ENCODE assay signal across 1 cellular context in the genomic region with DNA sequence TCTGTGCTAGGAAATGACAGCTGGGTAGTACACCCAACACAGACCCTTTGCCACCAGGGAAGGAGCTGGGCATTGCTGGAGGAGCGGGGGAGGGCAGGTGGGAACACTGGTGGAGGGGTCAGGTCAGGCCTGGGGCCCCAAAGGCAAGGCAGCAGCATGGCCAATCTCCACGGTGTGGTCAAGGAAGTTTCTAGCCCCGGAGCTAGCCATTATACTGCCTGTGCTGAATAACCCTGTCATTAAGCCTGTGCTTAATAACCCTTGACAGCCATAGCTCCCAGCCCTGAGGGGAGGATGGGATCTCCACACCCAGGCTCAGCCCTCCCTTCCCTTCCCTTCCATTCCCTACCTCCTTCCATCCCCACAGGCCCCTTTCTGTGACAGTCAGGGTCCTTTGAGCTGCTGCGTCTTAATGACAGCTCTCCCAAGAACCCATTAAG.
TF ChIP-seq lines count a peak whose summit lies in the region.

No MANE protein-coding gene starts in this region.

TF ChIP-seq in H1, 55 proteins besides CTCF, POLR2A, EP300 and RAD21:
- TF ChIP-seq SP4 (IDR thresholded peaks at IDR 0.05; ENCODE audit: low read length) (no peak), BRCA1 (IDR thresholded peaks at IDR 0.05; ENCODE audit: low read depth, low read length) (no peak), USF2 (IDR thresholded peaks at IDR 0.05; ENCODE audit: low read length) (no peak), GABPA (IDR thresholded peaks at IDR 0.05; ENCODE audit: borderline replicate concordance, insufficient read depth, low read length) (no peak), ASH2L (IDR thresholded peaks at IDR 0.05; ENCODE audit: low read length) (no peak), SIN3A (conservative IDR thresholded peaks at IDR 0.05 in 1 of 2, IDR thresholded peaks at IDR 0.05 in 1 of 2; ENCODE audit: low read depth in 1 of 2, low read length in 2 of 2) (no peak), ZNF274 (IDR thresholded peaks at IDR 0.05; ENCODE audit: borderline replicate concordance, extremely low read depth, low read length) (no peak), HDAC2 (IDR thresholded peaks at IDR 0.05; ENCODE audit: borderline replicate concordance in 1 of 2, low read depth in 2 of 2, low read length in 2 of 2) (no peak), RXRA (IDR thresholded peaks at IDR 0.05; ENCODE audit: insufficient read depth, low read depth, low read length) (no peak), CBX8 (IDR thresholded peaks at IDR 0.05; ENCODE audit: borderline replicate concordance, low read depth, low read length) (no peak), KDM5A (IDR thresholded peaks at IDR 0.05; ENCODE audit: low read length) (no peak), ATF2 (IDR thresholded peaks at IDR 0.05; ENCODE audit: low read length) (no peak), BCL11A (IDR thresholded peaks at IDR 0.05; ENCODE audit: low read depth in 2 of 2, low read length in 2 of 2) (no peak), RFX5 (IDR thresholded peaks at IDR 0.05; ENCODE audit: borderline replicate concordance, low read depth, low read length) (no peak), EGR1 (IDR thresholded peaks at IDR 0.05; ENCODE audit: borderline replicate concordance, low read depth, low read length) (no peak)
